In the genomic region with DNA sequence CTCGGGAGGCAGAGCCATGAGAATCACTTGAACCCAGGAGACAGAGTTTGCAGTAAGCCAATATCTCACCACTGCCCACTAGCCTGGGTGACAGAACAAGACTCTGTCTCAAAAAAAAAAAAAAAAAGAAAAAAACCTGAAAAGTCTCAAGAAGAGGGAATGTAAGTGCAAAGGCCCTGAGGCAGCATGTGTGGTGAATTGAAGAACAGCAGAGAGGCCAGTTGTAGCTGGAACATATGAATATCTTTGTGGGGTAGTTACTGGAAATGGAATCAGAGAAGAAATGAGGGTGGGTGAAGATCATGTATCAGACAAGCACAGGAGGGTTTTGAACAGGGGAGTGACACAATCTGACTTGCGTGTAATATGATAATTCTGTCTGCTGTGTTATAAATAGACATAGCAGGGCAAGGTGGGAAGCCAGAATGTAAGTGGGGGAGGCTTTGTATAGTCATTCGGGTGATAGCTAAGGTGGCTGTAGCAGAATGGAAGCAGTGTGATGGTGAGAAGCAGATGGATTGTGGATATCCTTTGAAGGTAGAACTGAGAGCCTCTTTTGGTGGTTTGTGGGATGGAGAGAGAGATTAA, we compare ENCODE assay signal across 12 cellular contexts. TPM values are rescaled to one million over a fixed set of nuclear protein-coding genes. Genes with fewer than 3 reads are reported as not detected.
"Had no signal": no experiment of that assay in that cellular context is flagged by ENCODE, and none has a peak within 500 bp of the region (broad histone marks: within the 10 kb centered on the region; RNA-seq: fewer than 3 reads in every experiment).

No MANE protein-coding gene starts in this region.

- H2AFZ ChIP-seq: GM23338 had no signal

- H3K9me3 Mint-ChIP-seq: HFFc6 had no signal

- DNase-seq: H9, HCEC 1CT, HFFc6, KBM-7 had no signal

- H3K27me3 Mint-ChIP-seq: IgD-negative memory B cell had no signal

- H3K27ac Mint-ChIP-seq: GM23338, HFFc6, IgD-negative memory B cell had no signal

- H3K4me2 ChIP-seq: GM23338, KMS-11 had no signal

- ATAC-seq: GM23338, HepG2 had no signal

- H3K4me3 Mint-ChIP-seq: GM23338, H9, HFFc6, IgD-negative memory B cell had no signal

- H3K4me1 Mint-ChIP-seq: GM23338, H9, IgD-negative memory B cell had no signal

- FAIRE-seq: H1, H54, HepG2 had no signal

- H3K9ac ChIP-seq: KMS-11 had no signal

- H3K4me3 ChIP-seq: GM23338 had no signal

- H3K27ac ChIP-seq: HL-60, KMS-11 had no signal

RNA-seq across cellular contexts. Expression of gene ITGA8, which starts 45.2 kb away (rescaled TPM):
- total RNA-seq: GM23338, H1, H9, HepG2, HFFc6, HT1080 had no signal
- polyA plus RNA-seq: GM23338, H1, HepG2, IgD-negative memory B cell had no signal
